1 cellular context compared by ENCODE assay signal in genomic region chr10:3811331-3811870, GRCh38.
TF ChIP-seq lines count a peak whose summit lies in the region.

No MANE protein-coding gene starts in this region.

TF ChIP-seq in SK-N-SH, 30 proteins besides CTCF, POLR2A, EP300 and RAD21 (continued from another document):
- TF ChIP-seq IRF3 (IDR thresholded peaks at IDR 0.05; ENCODE audit: low read depth, low read length), result no peak
- no peak for TF ChIP-seq MAX (IDR thresholded peaks at IDR 0.05; ENCODE audit: low read depth)
- no peak for TF ChIP-seq REST (IDR thresholded peaks at IDR 0.05; ENCODE audit: low read depth, low read length)
- 0 out of 2 replicates have a peak, but pooled peaks have one; percentile 17 for TF ChIP-seq JUND (IDR thresholded peaks at IDR 0.05)
